2 cellular contexts compared by ENCODE assay signal in the genomic region with DNA sequence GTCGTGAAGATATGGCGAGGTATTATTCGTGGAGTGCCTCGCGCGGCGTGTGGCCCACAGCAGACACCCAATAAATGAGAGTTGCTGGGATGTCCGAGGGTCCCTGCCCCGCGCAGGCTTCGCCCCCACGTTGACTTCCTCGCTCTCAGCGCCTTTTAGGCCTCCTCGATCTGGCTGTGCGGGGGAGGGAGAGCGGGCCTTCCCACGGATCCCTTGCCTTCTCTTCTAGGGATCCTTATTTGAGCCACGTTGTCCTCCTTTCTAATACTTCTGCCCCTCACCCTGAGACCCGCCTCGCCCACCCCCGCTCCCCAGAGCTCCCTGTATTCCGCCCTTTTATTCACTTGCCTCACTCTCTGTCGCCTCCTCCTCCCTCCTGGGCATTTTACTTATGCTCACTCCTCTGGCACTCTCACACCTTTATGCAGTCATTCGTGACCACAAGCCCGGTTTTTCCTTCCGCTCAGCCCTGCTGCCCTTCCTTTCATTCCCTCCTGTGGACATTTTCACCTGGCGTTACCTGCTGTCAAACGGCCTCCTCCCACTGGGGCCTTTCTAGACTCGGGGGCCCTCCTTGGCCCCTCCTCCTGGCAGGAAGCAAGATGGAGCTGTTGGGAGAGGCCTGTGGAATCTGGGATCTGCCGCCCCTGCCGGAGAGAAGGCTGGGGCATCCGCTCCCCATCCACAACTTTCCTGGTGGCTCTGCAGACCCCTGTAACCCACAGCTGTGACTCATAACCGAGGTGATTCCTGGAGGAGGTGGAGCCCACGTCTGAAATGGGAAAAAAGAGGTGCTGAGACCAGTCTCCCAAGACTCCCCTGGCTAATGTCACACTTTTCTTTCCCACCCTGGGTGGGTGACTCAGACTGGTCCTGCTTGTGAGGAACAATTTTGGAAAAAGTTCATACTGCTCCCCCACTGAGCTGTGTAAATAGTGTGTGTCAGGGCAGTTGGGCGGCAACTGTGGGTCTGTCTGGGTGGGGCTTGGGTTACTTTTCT.
TF ChIP-seq lines count a peak whose summit lies in the region.

No MANE protein-coding gene starts in this region.

TF ChIP-seq in WTC11, 78 proteins besides CTCF, POLR2A, EP300 and RAD21 (continued from another document and continues in another):
- no peak for TF ChIP-seq E2F4 (CRISPR knock-in tag; IDR thresholded peaks at IDR 0.05; ENCODE audit: borderline replicate concordance, low read depth)
- no peak for TF ChIP-seq SMAD4 (CRISPR knock-in tag; IDR thresholded peaks at IDR 0.05)
- no peak for TF ChIP-seq FOXJ3 (CRISPR knock-in tag; IDR thresholded peaks at IDR 0.05; ENCODE audit: borderline replicate concordance)
- TF ChIP-seq HMGXB4 (CRISPR knock-in tag; IDR thresholded peaks at IDR 0.05), result 0 out of 2 replicates have a peak, but pooled peaks have one; percentile 18
- TF ChIP-seq RELA (CRISPR knock-in tag; IDR thresholded peaks at IDR 0.05; ENCODE audit: borderline replicate concordance), result no peak
- no peak for TF ChIP-seq ZNF138 (CRISPR knock-in tag; conservative IDR thresholded peaks at IDR 0.05)
- 0 out of 2 replicates have a peak, but pooled peaks have one; percentile 34 for TF ChIP-seq ZNF532 (CRISPR knock-in tag; IDR thresholded peaks at IDR 0.05; ENCODE audit: borderline replicate concordance)
- no peak for TF ChIP-seq GRHL2 (CRISPR knock-in tag; IDR thresholded peaks at IDR 0.05; ENCODE audit: insufficient replicate concordance, severe bottlenecking)
- no peak for TF ChIP-seq EMX1 (CRISPR knock-in tag; IDR thresholded peaks at IDR 0.05)
- no peak; the same call in 1 of the 2 replicates for TF ChIP-seq ZNF425 (CRISPR knock-in tag; conservative IDR thresholded peaks at IDR 0.05)
- no peak for TF ChIP-seq MAX (CRISPR knock-in tag; IDR thresholded peaks at IDR 0.05)
- no peak for TF ChIP-seq HMGA2 (CRISPR knock-in tag; IDR thresholded peaks at IDR 0.05)
- no peak for TF ChIP-seq ETV6 (CRISPR knock-in tag; IDR thresholded peaks at IDR 0.05)
- TF ChIP-seq ZNF121 (CRISPR knock-in tag; IDR thresholded peaks at IDR 0.05), result no peak

TF ChIP-seq in H1, 55 proteins besides CTCF, POLR2A, EP300 and RAD21 (continued from another document):
- TF ChIP-seq CHD7 (IDR thresholded peaks at IDR 0.05; ENCODE audit: insufficient replicate concordance, low read length) (no peak), CEBPB (IDR thresholded peaks at IDR 0.05; ENCODE audit: low read depth, low read length) (no peak), POLR2AphosphoS5 (IDR thresholded peaks at IDR 0.05; ENCODE audit: low read depth, low read length) (peak; percentile 94), NANOG (IDR thresholded peaks at IDR 0.05; ENCODE audit: insufficient read depth, low read depth, low read length, poor library complexity, severe bottlenecking) (no peak), CTBP2 (IDR thresholded peaks at IDR 0.05; ENCODE audit: borderline replicate concordance, insufficient read depth, insufficient read length, low read length) (peak; percentile 51), TAF1 (IDR thresholded peaks at IDR 0.05; ENCODE audit: low read depth, low read length) (peak; percentile 49), NRF1 (IDR thresholded peaks at IDR 0.05; ENCODE audit: low read depth, low read length) (no peak), TCF12 (IDR thresholded peaks at IDR 0.05; ENCODE audit: low read depth, low read length) (no peak), E2F6 (IDR thresholded peaks at IDR 0.05) (no peak), CBX8 (IDR thresholded peaks at IDR 0.05; ENCODE audit: borderline replicate concordance, low read depth, low read length) (no peak), EGR1 (IDR thresholded peaks at IDR 0.05; ENCODE audit: borderline replicate concordance, low read depth, low read length) (no peak), JUN (IDR thresholded peaks at IDR 0.05; ENCODE audit: low read depth, low read length) (no peak), BRCA1 (IDR thresholded peaks at IDR 0.05; ENCODE audit: low read depth, low read length) (no peak), FOSL1 (IDR thresholded peaks at IDR 0.05; ENCODE audit: insufficient read depth, low read depth, low read length) (no peak), ASH2L (IDR thresholded peaks at IDR 0.05; ENCODE audit: low read length) (peak; percentile 29), RFX5 (IDR thresholded peaks at IDR 0.05; ENCODE audit: borderline replicate concordance, low read depth, low read length) (no peak), SIRT6 (IDR thresholded peaks at IDR 0.05; ENCODE audit: low read length) (no peak), MAFK (IDR thresholded peaks at IDR 0.05; ENCODE audit: low read depth, low read length) (no peak), KDM1A (IDR thresholded peaks at IDR 0.05; ENCODE audit: borderline replicate concordance, low read length) (no peak), POU5F1 (IDR thresholded peaks at IDR 0.05; ENCODE audit: low read depth, low read length) (no peak)
- TF ChIP-seq, protein P1, sequence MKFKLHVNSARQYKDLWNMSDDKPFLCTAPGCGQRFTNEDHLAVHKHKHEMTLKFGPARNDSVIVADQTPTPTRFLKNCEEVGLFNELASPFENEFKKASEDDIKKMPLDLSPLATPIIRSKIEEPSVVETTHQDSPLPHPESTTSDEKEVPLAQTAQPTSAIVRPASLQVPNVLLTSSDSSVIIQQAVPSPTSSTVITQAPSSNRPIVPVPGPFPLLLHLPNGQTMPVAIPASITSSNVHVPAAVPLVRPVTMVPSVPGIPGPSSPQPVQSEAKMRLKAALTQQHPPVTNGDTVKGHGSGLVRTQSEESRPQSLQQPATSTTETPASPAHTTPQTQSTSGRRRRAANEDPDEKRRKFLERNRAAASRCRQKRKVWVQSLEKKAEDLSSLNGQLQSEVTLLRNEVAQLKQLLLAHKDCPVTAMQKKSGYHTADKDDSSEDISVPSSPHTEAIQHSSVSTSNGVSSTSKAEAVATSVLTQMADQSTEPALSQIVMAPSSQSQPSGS (IDR thresholded peaks at IDR 0.05; ENCODE audit: low read length), result peak; percentile 42; the same call in 1 of the 2 replicates
